In the genomic region with DNA sequence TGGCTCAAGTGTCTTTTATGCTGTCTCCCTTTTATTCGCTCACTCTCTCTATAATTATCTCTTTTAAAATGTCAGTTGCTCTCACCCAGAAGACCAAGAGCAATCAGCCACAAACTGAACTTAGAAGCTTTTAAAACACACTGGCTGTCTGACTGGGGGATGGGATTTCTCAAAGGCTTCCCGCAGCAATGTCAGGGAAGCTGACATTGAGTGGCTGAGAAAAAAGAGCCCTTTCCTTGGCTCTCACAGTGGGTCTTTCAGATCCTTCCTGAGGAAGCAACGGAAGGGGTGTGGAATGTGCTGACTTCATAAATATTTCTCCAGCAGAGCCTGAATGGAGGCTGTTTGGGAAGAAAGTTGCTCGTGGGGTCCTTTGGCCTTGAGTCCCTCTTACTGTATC, we compare ENCODE assay signal across 17 cellular contexts.
DNase-seq lines count a peak whose midpoint lies in the region; ATAC-seq and TF ChIP-seq lines count a peak whose summit lies in the region.
"Had no signal": no experiment of that assay in that cellular context is flagged by ENCODE, and none has a peak within 500 bp of the region (broad histone marks: within the 10 kb centered on the region; RNA-seq: fewer than 3 reads in every experiment).

No MANE protein-coding gene starts in this region.

- no peak overlapping the region for H3K4me3 ChIP-seq in NT2/D1 (ENCODE audit: insufficient read length, low read depth)
- H3K4me3 ChIP-seq: BLaER1, GM12878 had no signal

- H3K36me3 Mint-ChIP-seq in neural crest cell (ENCODE audit: low read depth), result peaks cover 2% of the 10 kb centered on the region
- H3K36me3 Mint-ChIP-seq: CD8-positive, alpha-beta memory T cell had no signal

- no peaks in the 10 kb centered on the region for H3K36me3 ChIP-seq in NT2/D1 (ENCODE audit: insufficient read depth, insufficient read length, low read length)
- H3K36me3 ChIP-seq: BLaER1 had no signal

- DNase-seq in ELF-1 (ENCODE audit: low read depth, low spot score) (peak; percentile 14), NT2/D1 (ENCODE audit: low read depth, low spot score) (peak; percentile 23), islet precursor cell (peak; percentile 68), neural crest cell (ENCODE audit: low read depth, low spot score) (no peak), dedifferentiated amniotic fluid mesenchymal stem cell (ENCODE audit: extremely low spot score) (no peak), occipital lobe (lab: John Stamatoyannopoulos, UW) (no peak), RKO (ENCODE audit: low spot score) (no peak)
- DNase-seq: 8988T; AML-193; Caco-2; CD8-positive, alpha-beta memory T cell; GOT3; H9 had no signal

- peak overlapping the region; percentile 41 for H3K4me3 Mint-ChIP-seq in neural crest cell
- H3K4me3 Mint-ChIP-seq: CD8-positive, alpha-beta memory T cell; H9 had no signal

- H3K9me3 ChIP-seq in NT2/D1 (ENCODE audit: insufficient read depth, low read length), result peaks cover 13% of the 10 kb centered on the region; the same call in 1 of the 2 replicates

- ATAC-seq in GM18517 (IDR thresholded peaks at IDR 0.05; ENCODE audit: unreplicated experiment), result no peak
- ATAC-seq: GM12878, HepG2 had no signal

- no peak overlapping the region for H3K9ac ChIP-seq in NT2/D1 (ENCODE audit: insufficient read length, low read depth)
- H3K9ac ChIP-seq: BLaER1 had no signal

- no peaks in the 10 kb centered on the region for H3K4me1 ChIP-seq in NT2/D1 (ENCODE audit: insufficient read depth, insufficient read length)
- H3K4me1 ChIP-seq: Caco-2 had no signal

- H3K9me3 Mint-ChIP-seq in neural crest cell, result peaks cover 5% of the 10 kb centered on the region

- no peak for TF ChIP-seq CTCF in neural crest cell (conservative IDR thresholded peaks at IDR 0.05)

- no peaks in the 10 kb centered on the region for H3K27me3 ChIP-seq in NT2/D1 (ENCODE audit: insufficient read depth, insufficient read length)
- H3K27me3 ChIP-seq: BLaER1 had no signal

- peak overlapping the region; percentile 79 for H3K27ac Mint-ChIP-seq in neural crest cell (ENCODE audit: unreplicated experiment)
- H3K27ac Mint-ChIP-seq: CD8-positive, alpha-beta memory T cell; H9 had no signal

- H3K4me1 Mint-ChIP-seq in neural crest cell, result peaks cover 26% of the 10 kb centered on the region
- H3K4me1 Mint-ChIP-seq: CD8-positive, alpha-beta memory T cell had no signal

- no peaks in the 10 kb centered on the region for H3K27me3 Mint-ChIP-seq in neural crest cell (ENCODE audit: low read depth)

Comparison
In these comparisons a context has a peak if more than half of its experiments do, and no peak if none do; other contexts are left out.
1. DNase-seq: peak in ELF-1 (single experiment), NT2/D1 (single experiment) and islet precursor cell (single experiment); none in neural crest cell (single experiment), dedifferentiated amniotic fluid mesenchymal stem cell (single experiment), occipital lobe (single experiment) and RKO (single experiment).